17 cellular contexts compared by ENCODE assay signal in genomic region chr4:76569695-76570094, GRCh38.
DNase-seq lines count a peak whose midpoint lies in the region; ATAC-seq, FAIRE-seq and TF ChIP-seq lines count a peak whose summit lies in the region.
"Had no signal": no experiment of that assay in that cellular context is flagged by ENCODE, and none has a peak within 500 bp of the region (broad histone marks: within the 10 kb centered on the region; RNA-seq: fewer than 3 reads in every experiment).

No MANE protein-coding gene starts in this region.

- H3K36me3 ChIP-seq in KMS-11 (ENCODE audit: insufficient read depth) = no peaks in the 10 kb centered on the region
- no peaks in the 10 kb centered on the region for H3K36me3 ChIP-seq in osteoblast (ENCODE audit: insufficient read depth, low read length)
- H3K36me3 ChIP-seq: spleen had no signal

- peak overlapping the region; percentile 73 for H3K4me2 ChIP-seq in A549
- peak overlapping the region; percentile 55 for H3K4me2 ChIP-seq in KMS-11
- no peak overlapping the region for H3K4me2 ChIP-seq in osteoblast (ENCODE audit: insufficient read depth, low read length)

- no peak for FAIRE-seq in A549 (lab: Jason Lieb, UNC)

- H3K4me3 ChIP-seq in A549 (no peak overlapping the region), KMS-11 (IDR thresholded peaks at IDR 0.05; ENCODE audit: insufficient read depth, low read depth, low read length) (no peak overlapping the region), fibroblast of mammary gland (ENCODE audit: control insufficient read depth, low read depth, low read length) (no peak overlapping the region), osteoblast (ENCODE audit: insufficient read depth, low read length) (no peak overlapping the region)
- H3K4me3 ChIP-seq: spleen had no signal

- H2AFZ ChIP-seq in KMS-11 (ENCODE audit: low read depth) (peak overlapping the region; percentile 11; the same call in 1 of the 2 replicates), osteoblast (ENCODE audit: low read length) (no peak overlapping the region)

- 86% methylated on average over 4 of the region's 4 CpGs for WGBS in A549 (ENCODE audit: missing lambda C conversion rate)

- H3K4me1 ChIP-seq in A549 = peaks cover 37% of the 10 kb centered on the region
- peaks cover 21% of the 10 kb centered on the region for H3K4me1 ChIP-seq in KMS-11 (ENCODE audit: low read depth, poor library complexity, severe bottlenecking)
- peaks cover 40% of the 10 kb centered on the region for H3K4me1 ChIP-seq in osteoblast (ENCODE audit: insufficient read depth, low read length)
- H3K4me1 ChIP-seq: spleen had no signal

- H3K79me2 ChIP-seq in KMS-11 (ENCODE audit: insufficient read depth, low read depth) (no peaks in the 10 kb centered on the region), osteoblast (ENCODE audit: insufficient read depth, low read length) (no peaks in the 10 kb centered on the region)

- ATAC-seq in A549 (no peak), HG03045 (IDR thresholded peaks at IDR 0.05; ENCODE audit: unreplicated experiment) (no peak)
- ATAC-seq: CD8-positive, alpha-beta T cell had no signal

- POLR2A ChIA-PET in A549 (lab: Yijun Ruan, JAX) = no interaction called here

- no peaks in the 10 kb centered on the region for H4K20me1 ChIP-seq in KMS-11 (ENCODE audit: insufficient read depth)
- no peaks in the 10 kb centered on the region for H4K20me1 ChIP-seq in osteoblast (ENCODE audit: insufficient read depth, low read length)

- TF ChIP-seq POLR2A in A549 (IDR thresholded peaks at IDR 0.05; ENCODE audit: low read length) = no peak

- H3K27ac ChIP-seq in A549 = peak overlapping the region; percentile 50 to 54; a peak in 5 of 6 replicates
- peak overlapping the region; percentile 6; the same call in 1 of the 2 replicates for H3K27ac ChIP-seq in KMS-11
- peak overlapping the region; percentile 69 for H3K27ac ChIP-seq in osteoblast (ENCODE audit: low read depth, low read length)
- H3K27ac ChIP-seq: epithelial cell of prostate, spleen had no signal

- H3K27me3 ChIP-seq in KMS-11 (ENCODE audit: insufficient read depth, low read depth) = no peaks in the 10 kb centered on the region
- H3K27me3 ChIP-seq in osteoblast (ENCODE audit: insufficient read depth, low read length) = no peaks in the 10 kb centered on the region
- H3K27me3 ChIP-seq: spleen had no signal

- TF ChIP-seq RAD21 in A549 (conservative IDR thresholded peaks at IDR 0.05 in 1 of 2, IDR thresholded peaks at IDR 0.05 in 1 of 2) = no peak

- no peaks in the 10 kb centered on the region for H3K9me3 ChIP-seq in A549
- H3K9me3 ChIP-seq in osteoblast (ENCODE audit: low read depth, low read length) = no peaks in the 10 kb centered on the region
- H3K9me3 ChIP-seq: spleen had no signal

- TF ChIP-seq CTCF in A549 (IDR thresholded peaks at IDR 0.05) = no peak
- TF ChIP-seq CTCF in KMS-11 (conservative IDR thresholded peaks at IDR 0.05; ENCODE audit: low read depth, low read length) = no peak
- TF ChIP-seq CTCF in fibroblast of mammary gland (conservative IDR thresholded peaks at IDR 0.05; ENCODE audit: control insufficient read depth, insufficient read depth, low read depth, low read length) = no peak
- TF ChIP-seq CTCF in osteoblast (IDR thresholded peaks at IDR 0.05; ENCODE audit: extremely low read depth, low read depth, low read length) = no peak

- no peak for TF ChIP-seq EP300 in A549 (IDR thresholded peaks at IDR 0.05)

- DNase-seq in A549 (ENCODE audit: low read depth in 1 of 2, low spot score in 1 of 2) = no peak
- peak; percentile 18 for DNase-seq in fibroblast of mammary gland (ENCODE audit: low read depth)
- DNase-seq in osteoblast (ENCODE audit: insufficient read length, low spot score, missing footprints) = no peak
- no peak for DNase-seq in HUDEP-2 (lab: John Stamatoyannopoulos, UW; ENCODE audit: unreplicated experiment in 76 of 76)
- no peak for DNase-seq in NCI-H526 (lab: John Stamatoyannopoulos, UW)
- DNase-seq in NCI-H2107 (lab: John Stamatoyannopoulos, UW) = no peak
- DNase-seq: activated CD4-positive, alpha-beta T cell treated with anti-CD3 and anti-CD28 coated beads, Interleukin-2, amount 50 U/mL, for 48 hours; activated T-cell treated with anti-CD3 and anti-CD28 coated beads, Interleukin-2, amount 50 U/mL, for 1 hour; CD8-positive, alpha-beta T cell; left ventricle myocardium superior; naive B cell; NCI-H187 treated with DMSO at 0.1 percent for 48 hours; posterior cingulate gyrus; spleen had no signal

- CTCF ChIA-PET in A549 (lab: Yijun Ruan, JAX) = interaction anchor here (1.6 kb wide), 1 partner anchor 14 kb away, joined by 4 read pairs; no protein-coding TSS in a partner anchor

- H3K9ac ChIP-seq in KMS-11 = no peak overlapping the region

TF ChIP-seq in A549, 52 proteins besides CTCF, POLR2A, EP300 and RAD21:
- TF ChIP-seq CHD4 (IDR thresholded peaks at IDR 0.05; ENCODE audit: borderline replicate concordance) = no peak
- TF ChIP-seq, protein P1, sequence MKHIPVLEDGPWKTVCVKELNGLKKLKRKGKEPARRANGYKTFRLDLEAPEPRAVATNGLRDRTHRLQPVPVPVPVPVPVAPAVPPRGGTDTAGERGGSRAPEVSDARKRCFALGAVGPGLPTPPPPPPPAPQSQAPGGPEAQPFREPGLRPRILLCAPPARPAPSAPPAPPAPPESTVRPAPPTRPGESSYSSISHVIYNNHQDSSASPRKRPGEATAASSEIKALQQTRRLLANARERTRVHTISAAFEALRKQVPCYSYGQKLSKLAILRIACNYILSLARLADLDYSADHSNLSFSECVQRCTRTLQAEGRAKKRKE (CRISPR knock-in tag; IDR thresholded peaks at IDR 0.05; ENCODE audit: low read depth) = no peak
- TF ChIP-seq, protein P2, sequence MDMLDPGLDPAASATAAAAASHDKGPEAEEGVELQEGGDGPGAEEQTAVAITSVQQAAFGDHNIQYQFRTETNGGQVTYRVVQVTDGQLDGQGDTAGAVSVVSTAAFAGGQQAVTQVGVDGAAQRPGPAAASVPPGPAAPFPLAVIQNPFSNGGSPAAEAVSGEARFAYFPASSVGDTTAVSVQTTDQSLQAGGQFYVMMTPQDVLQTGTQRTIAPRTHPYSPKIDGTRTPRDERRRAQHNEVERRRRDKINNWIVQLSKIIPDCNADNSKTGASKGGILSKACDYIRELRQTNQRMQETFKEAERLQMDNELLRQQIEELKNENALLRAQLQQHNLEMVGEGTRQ (IDR thresholded peaks at IDR 0.05) = no peak
- TF ChIP-seq FOXS1 (CRISPR knock-in tag; IDR thresholded peaks at IDR 0.05) = no peak
- TF ChIP-seq KDM5A (IDR thresholded peaks at IDR 0.05) = no peak
- TF ChIP-seq HOXA7 (CRISPR knock-in tag; IDR thresholded peaks at IDR 0.05) = no peak
- TF ChIP-seq EHMT2 (IDR thresholded peaks at IDR 0.05; ENCODE audit: low read depth) = no peak
- TF ChIP-seq FOSL2 (IDR thresholded peaks at IDR 0.05) = no peak
- no peak for TF ChIP-seq FOSL2 (CRISPR knock-in tag; IDR thresholded peaks at IDR 0.05)
- no peak for TF ChIP-seq NR3C1 (IDR thresholded peaks at IDR 0.05)
- no peak for TF ChIP-seq SMC3 (IDR thresholded peaks at IDR 0.05)
- no peak for TF ChIP-seq NFE2L2 (conservative IDR thresholded peaks at IDR 0.05; ENCODE audit: low read length)

Comparison
In these comparisons a context has a peak if more than half of its experiments do, and no peak if none do; other contexts are left out.
1. H3K27ac ChIP-seq: peak in every context shown above with its lines; median percentile 69 in osteoblast; 52 in A549; 6 in KMS-11.